15 cellular contexts compared by ENCODE assay signal in the genomic region with DNA sequence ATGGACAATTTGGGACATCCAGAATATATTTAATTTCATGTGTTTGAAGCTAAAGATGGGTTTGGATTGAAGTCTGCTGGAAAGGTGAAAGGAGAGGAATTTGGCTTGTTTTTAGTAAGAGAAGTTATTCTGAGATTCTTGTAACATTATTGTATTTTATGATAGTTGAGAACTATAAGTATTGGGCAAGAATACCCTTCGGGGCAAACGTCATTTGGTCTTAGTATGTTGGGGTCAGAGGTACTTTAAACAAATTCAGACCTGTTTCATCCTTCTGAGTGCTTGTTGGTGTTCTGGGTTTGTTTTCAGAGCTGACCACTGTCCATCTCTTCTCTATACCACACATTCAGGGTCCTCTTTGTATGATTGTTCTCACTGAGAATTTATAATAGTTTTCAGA. TPM values are rescaled to one million over a fixed set of nuclear protein-coding genes. Genes with fewer than 3 reads are reported as not detected.
A peak's percentile ranks its signal among the peaks of the same experiment; 100 is the strongest.
DNase-seq lines count a peak whose midpoint lies in the region; ATAC-seq and TF ChIP-seq lines count a peak whose summit lies in the region.
"Had no signal": no experiment of that assay in that cellular context is flagged by ENCODE, and none has a peak within 500 bp of the region (broad histone marks: within the 10 kb centered on the region; RNA-seq: fewer than 3 reads in every experiment).

No MANE protein-coding gene starts in this region.

- ATAC-seq in CD4-positive, alpha-beta T cell (ENCODE audit: poor library complexity) = no peak
- no peak for ATAC-seq in natural killer cell treated with Interleukin-12 subunit alpha and Interleukin-12 subunit beta and Interleukin-15 and Interleukin-18, amount 100 ng/mL, for 72 hours
- ATAC-seq: K562, Right ventricle myocardium inferior had no signal

- H3K4me1 Mint-ChIP-seq in CD4-positive, alpha-beta T cell (ENCODE audit: low read depth) = peaks cover 92% of the 10 kb centered on the region
- H3K4me1 Mint-ChIP-seq in natural killer cell treated with Interleukin-12 subunit alpha and Interleukin-12 subunit beta and Interleukin-15 and Interleukin-18, amount 100 ng/mL, for 72 hours (ENCODE audit: low read depth in 2 of 2) = peaks cover 83 to 87% of the 10 kb centered on the region in 2 donors

- H3K4me3 Mint-ChIP-seq in CD4-positive, alpha-beta T cell = no peak overlapping the region
- H3K4me3 Mint-ChIP-seq in natural killer cell treated with Interleukin-12 subunit alpha and Interleukin-12 subunit beta and Interleukin-15 and Interleukin-18, amount 100 ng/mL, for 72 hours = peak overlapping the region; percentile 76

- POLR2A ChIA-PET in CD4-positive, alpha-beta T cell (lab: Charles Lee) = interaction anchor here (0.9 to 1.0 kb wide), 2 partner anchors 8 to 20 kb away, joined by 3 read pairs; a partner anchor contains a TSS

- H3K27ac Mint-ChIP-seq in CD4-positive, alpha-beta T cell = peak overlapping the region; percentile 15
- H3K27ac Mint-ChIP-seq in natural killer cell treated with Interleukin-12 subunit alpha and Interleukin-12 subunit beta and Interleukin-15 and Interleukin-18, amount 100 ng/mL, for 72 hours = peak overlapping the region in 1 of 2 donors; percentile 71

- peaks cover 5% of the 10 kb centered on the region for H3K36me3 Mint-ChIP-seq in CD4-positive, alpha-beta T cell (ENCODE audit: low read depth)
- H3K36me3 Mint-ChIP-seq in natural killer cell treated with Interleukin-12 subunit alpha and Interleukin-12 subunit beta and Interleukin-15 and Interleukin-18, amount 100 ng/mL, for 72 hours = no peaks in the 10 kb centered on the region

- DNase-seq in CD4-positive, alpha-beta T cell = no peak
- DNase-seq in ELR (ENCODE audit: low read depth) = peak; percentile 26
- DNase-seq in adipocyte (ENCODE audit: low read depth) = peak; percentile 33
- DNase-seq in natural killer cell treated with Interleukin-12 subunit alpha and Interleukin-12 subunit beta and Interleukin-15 and Interleukin-18, amount 100 ng/mL, for 72 hours (ENCODE audit: low spot score) = no peak
- DNase-seq in effector CD4-positive, alpha-beta T cell = no peak
- no peak for DNase-seq in DMS53 (lab: John Stamatoyannopoulos, UW)
- no peak for DNase-seq in mucosa of gallbladder (ENCODE audit: low spot score)
- DNase-seq: ACHN, Caco-2, DMS153, NCI-H1105 treated with DMSO at 0.1 percent for 48 hours, NCI-H1694 treated with DMSO at 0.1 percent for 48 hours, Peyer's patch had no signal

- peaks cover 96% of the 10 kb centered on the region for H3K4me1 ChIP-seq in adipocyte (ENCODE audit: control insufficient read depth, insufficient read depth, low read length)

- H3K9me3 ChIP-seq in CD4-positive, alpha-beta T cell (ENCODE audit: control insufficient read depth, low read length) = no peaks in the 10 kb centered on the region
- no peaks in the 10 kb centered on the region for H3K9me3 ChIP-seq in adipocyte (ENCODE audit: control insufficient read depth, low read length)
- H3K9me3 ChIP-seq: Caco-2, Peyer's patch had no signal

- no peak overlapping the region for H3K4me3 ChIP-seq in adipocyte (ENCODE audit: low read length)
- H3K4me3 ChIP-seq: K562, Peyer's patch had no signal

- no peaks in the 10 kb centered on the region for H3K9me3 Mint-ChIP-seq in CD4-positive, alpha-beta T cell
- no peaks in the 10 kb centered on the region for H3K9me3 Mint-ChIP-seq in natural killer cell treated with Interleukin-12 subunit alpha and Interleukin-12 subunit beta and Interleukin-15 and Interleukin-18, amount 100 ng/mL, for 72 hours

- no peaks in the 10 kb centered on the region for H3K27me3 ChIP-seq in CD4-positive, alpha-beta T cell (ENCODE audit: control insufficient read depth, insufficient read depth, low read length)
- no peaks in the 10 kb centered on the region for H3K27me3 ChIP-seq in adipocyte (replicated peaks; ENCODE audit: control insufficient read depth, insufficient read depth, low read length)
- H3K27me3 ChIP-seq: Peyer's patch had no signal

- CTCF ChIA-PET in CD4-positive, alpha-beta T cell (lab: Charles Lee) = no interaction called here

- no peaks in the 10 kb centered on the region for H3K36me3 ChIP-seq in adipocyte (ENCODE audit: control insufficient read depth, insufficient read depth, low read length, severe bottlenecking)
- H3K36me3 ChIP-seq: Peyer's patch had no signal

- no peaks in the 10 kb centered on the region for H3K27me3 Mint-ChIP-seq in CD4-positive, alpha-beta T cell
- H3K27me3 Mint-ChIP-seq in natural killer cell treated with Interleukin-12 subunit alpha and Interleukin-12 subunit beta and Interleukin-15 and Interleukin-18, amount 100 ng/mL, for 72 hours = no peaks in the 10 kb centered on the region

- intact Hi-C loops in CD4-positive, alpha-beta T cell (cut with DNase I, micrococcal nuclease) = no loop called here

- H3K27ac ChIP-seq in CD4-positive, alpha-beta T cell (ENCODE audit: low read depth, low read length) = no peak overlapping the region
- H3K27ac ChIP-seq: Peyer's patch had no signal

- no peak for TF ChIP-seq CTCF in CD4-positive, alpha-beta T cell (IDR thresholded peaks at IDR 0.05)

- H3K9ac ChIP-seq in adipocyte (ENCODE audit: low read length) = no peak overlapping the region

RNA-seq across cellular contexts. Expression of a gene that starts 19.5 kb away (rescaled TPM):
- 1 to 10 TPM; 4.8 to 4.9 TPM for total RNA-seq in CD4-positive, alpha-beta T cell
- total RNA-seq in natural killer cell treated with Interleukin-12 subunit alpha and Interleukin-12 subunit beta and Interleukin-15 and Interleukin-18, amount 100 ng/mL, for 72 hours = 10 to 100 TPM; 16.5 to 25.5 TPM
- total RNA-seq in mucosa of gallbladder = 13.5 TPM

Comparison
In these comparisons a context has a peak if more than half of its experiments do, and no peak if none do; other contexts are left out.
1. DNase-seq: peak in ELR (single experiment) and adipocyte (single experiment); none in CD4-positive, alpha-beta T cell (0 of 10), natural killer cell treated with Interleukin-12 subunit alpha and Interleukin-12 subunit beta and Interleukin-15 and Interleukin-18, amount 100 ng/mL, for 72 hours (single experiment), effector CD4-positive, alpha-beta T cell (single experiment), DMS53 (single experiment) and mucosa of gallbladder (single experiment).